Comparison of ENCODE assay signal across 25 cellular contexts in genomic region chr4:145044341-145044740, GRCh38. TPM values are rescaled to one million over a fixed set of nuclear protein-coding genes. Genes with fewer than 3 reads are reported as not detected.
A peak's percentile ranks its signal among the peaks of the same experiment; 100 is the strongest.
DNase-seq lines count a peak whose midpoint lies in the region; ATAC-seq, FAIRE-seq and TF ChIP-seq lines count a peak whose summit lies in the region.
"Had no signal": no experiment of that assay in that cellular context is flagged by ENCODE, and none has a peak within 500 bp of the region (broad histone marks: within the 10 kb centered on the region; RNA-seq: fewer than 3 reads in every experiment).

No MANE protein-coding gene starts in this region.

- H3K79me2 ChIP-seq in ACC112 (ENCODE audit: control insufficient read depth, insufficient read depth, low read length, unreplicated experiment) (peaks cover 3% of the 10 kb centered on the region), astrocyte (ENCODE audit: insufficient read depth, low read length) (peaks cover 13% of the 10 kb centered on the region)

- H3K9me3 ChIP-seq in astrocyte (ENCODE audit: insufficient read depth, low read depth, low read length) (no peaks in the 10 kb centered on the region), tibial nerve (no peaks in the 10 kb centered on the region)
- H3K9me3 ChIP-seq: adrenal gland; BLaER1 treated with 17β-estradiol and CSF1 and Interleukin-3, amounts not matched to agents 10 nM and 100 nM; Caco-2; lower lobe of right lung; MG63; prostate gland had no signal

- H3K36me3 ChIP-seq in ACC112 (ENCODE audit: insufficient read depth, low read length) = no peaks in the 10 kb centered on the region
- no peaks in the 10 kb centered on the region for H3K36me3 ChIP-seq in astrocyte (ENCODE audit: insufficient read depth, low read length)
- no peaks in the 10 kb centered on the region for H3K36me3 ChIP-seq in tibial nerve
- H3K36me3 ChIP-seq: adrenal gland, lower lobe of right lung, MG63, prostate gland had no signal

- peak overlapping the region; percentile 9; the same call in 1 of the 2 replicates for H3K4me3 ChIP-seq in ACC112 (ENCODE audit: low read depth, low read length)
- no peak overlapping the region for H3K4me3 ChIP-seq in astrocyte (ENCODE audit: insufficient read depth, low read depth, low read length)
- H3K4me3 ChIP-seq in tibial nerve = no peak overlapping the region
- H3K4me3 ChIP-seq: adrenal gland; BLaER1 treated with 17β-estradiol and CSF1 and Interleukin-3, amounts not matched to agents 10 nM and 100 nM; dorsolateral prefrontal cortex; lower lobe of right lung; MG63; prostate gland had no signal

- TF ChIP-seq CTCF in astrocyte (IDR thresholded peaks at IDR 0.05; ENCODE audit: insufficient read depth, low read depth, low read length) (no peak), tibial nerve (IDR thresholded peaks at IDR 0.05) (no peak)

- H3K27ac ChIP-seq in ACC112 (ENCODE audit: low read depth, low read length) (no peak overlapping the region), astrocyte (ENCODE audit: low read depth, low read length) (peak overlapping the region; percentile 63), tibial nerve (no peak overlapping the region)
- H3K27ac ChIP-seq: adrenal gland; BLaER1 treated with 17β-estradiol and CSF1 and Interleukin-3, amounts not matched to agents 10 nM and 100 nM; dorsolateral prefrontal cortex; lower lobe of right lung; prostate gland had no signal

- H3K9me3 Mint-ChIP-seq in astrocyte (ENCODE audit: unreplicated experiment) = no peaks in the 10 kb centered on the region
- H3K9me3 Mint-ChIP-seq: stimulated activated naive B cell treated with anti-CD40 and anti-IgM and Interleukin-4, amounts not matched to agents 10 μg/mL and 1 μg/mL and 100 μg/mL, for 72 hours had no signal

- H4K20me1 ChIP-seq in astrocyte (ENCODE audit: insufficient read depth, low read length) = no peaks in the 10 kb centered on the region

- no peak overlapping the region for H3K4me3 Mint-ChIP-seq in astrocyte (ENCODE audit: unreplicated experiment)
- H3K4me3 Mint-ChIP-seq: activated CD8-positive, alpha-beta T cell treated with anti-CD3 and anti-CD28 coated beads, Interleukin-2, amount 10 ng/mL, durations not matched to agents 7 days and 5 days; stimulated activated naive B cell treated with anti-CD40 and anti-IgM and Interleukin-4, amounts not matched to agents 10 μg/mL and 1 μg/mL and 100 μg/mL, for 72 hours had no signal

- no peak overlapping the region for H2AFZ ChIP-seq in ACC112 (ENCODE audit: low read length, unreplicated experiment)
- H2AFZ ChIP-seq in astrocyte (ENCODE audit: low read depth, low read length) = no peak overlapping the region

- WGBS in tibial nerve, 2 donors = 34 to 39% methylated on average over 3 of the region's 3 CpGs

- H3K9ac ChIP-seq in astrocyte (ENCODE audit: low read length) = peak overlapping the region; percentile 8
- H3K9ac ChIP-seq: BLaER1 treated with 17β-estradiol and CSF1 and Interleukin-3, amounts not matched to agents 10 nM and 100 nM had no signal

- H3K27ac Mint-ChIP-seq in astrocyte (ENCODE audit: unreplicated experiment) = peak overlapping the region; percentile 89
- H3K27ac Mint-ChIP-seq: activated CD8-positive, alpha-beta T cell treated with anti-CD3 and anti-CD28 coated beads, Interleukin-2, amount 10 ng/mL, durations not matched to agents 7 days and 5 days; stimulated activated naive B cell treated with anti-CD40 and anti-IgM and Interleukin-4, amounts not matched to agents 10 μg/mL and 1 μg/mL and 100 μg/mL, for 72 hours had no signal

- ATAC-seq in GM18517 (IDR thresholded peaks at IDR 0.05; ENCODE audit: unreplicated experiment) = no peak
- ATAC-seq in esophagus mucosa = no peak
- ATAC-seq: activated CD4-positive, CD25-positive, alpha-beta regulatory T cell treated with anti-CD3 and anti-CD28 coated beads, Interleukin-2, amount 50 U/mL, for 24 hours; activated CD8-positive, alpha-beta T cell treated with anti-CD3 and anti-CD28 coated beads, Interleukin-2, amount 10 ng/mL, durations not matched to agents 7 days and 5 days; lower lobe of right lung; stimulated activated naive B cell treated with anti-CD40 and anti-IgM and Interleukin-4, amounts not matched to agents 10 μg/mL and 1 μg/mL and 100 μg/mL, for 72 hours had no signal

- H3K4me1 ChIP-seq in ACC112 (ENCODE audit: control insufficient read depth, insufficient read depth, low read length, unreplicated experiment) (peaks cover 30% of the 10 kb centered on the region), astrocyte (ENCODE audit: insufficient read depth, low read length) (peaks cover 42% of the 10 kb centered on the region), tibial nerve (peaks cover 0 to 65% (median 5%) of the 10 kb centered on the region in 4 donors)
- H3K4me1 ChIP-seq: Caco-2, lower lobe of right lung, prostate gland had no signal

- peaks cover 11% of the 10 kb centered on the region for H3K36me3 Mint-ChIP-seq in astrocyte (ENCODE audit: low read depth, unreplicated experiment)

- H3K4me2 ChIP-seq in astrocyte (ENCODE audit: low read length) = peak overlapping the region; percentile 63
- H3K4me2 ChIP-seq: BLaER1 treated with 17β-estradiol and CSF1 and Interleukin-3, amounts not matched to agents 10 nM and 100 nM had no signal

- H3K27me3 Mint-ChIP-seq in astrocyte (ENCODE audit: low read depth, unreplicated experiment) = no peaks in the 10 kb centered on the region
- H3K27me3 Mint-ChIP-seq: stimulated activated naive B cell treated with anti-CD40 and anti-IgM and Interleukin-4, amounts not matched to agents 10 μg/mL and 1 μg/mL and 100 μg/mL, for 72 hours had no signal

- peaks cover 45% of the 10 kb centered on the region for H3K4me1 Mint-ChIP-seq in astrocyte (ENCODE audit: low read depth, unreplicated experiment)

- H3K27me3 ChIP-seq in ACC112 (ENCODE audit: insufficient read depth, low read length) (no peaks in the 10 kb centered on the region), astrocyte (ENCODE audit: insufficient read depth, low read length) (no peaks in the 10 kb centered on the region), tibial nerve (no peaks in the 10 kb centered on the region)
- H3K27me3 ChIP-seq: adrenal gland; BLaER1 treated with 17β-estradiol and CSF1 and Interleukin-3, amounts not matched to agents 10 nM and 100 nM; dorsolateral prefrontal cortex; MG63 had no signal

- no peak for TF ChIP-seq POLR2A in tibial nerve (IDR thresholded peaks at IDR 0.05)

- DNase-seq in HCEC 1CT (peak; percentile 15), astrocyte (ENCODE audit: low read depth) (peak; percentile 70), kidney glomerular epithelial cell (lab: John Stamatoyannopoulos, UW) (peak; percentile 43), tibial nerve (ENCODE audit: low spot score in 2 of 2) (no peak), superior temporal gyrus (ENCODE audit: extremely low spot score) (no peak)
- DNase-seq: activated CD8-positive, alpha-beta T cell treated with anti-CD3 and anti-CD28 coated beads, Interleukin-2, amount 10 ng/mL, durations not matched to agents 7 days and 5 days; activated gamma-delta T cell treated with Interleukin-2 at 50 U/mL for 16 hours; adrenal gland; Caco-2; DMS79 treated with DMSO at 0.1 percent for 48 hours; dorsolateral prefrontal cortex; foreskin fibroblast; lower lobe of right lung; MG63; NCI-H146; small intestine; stimulated activated CD4-positive, alpha-beta T cell treated with anti-CD3 and anti-CD28 coated beads, Interleukin-2, amount 100 ng/mL, for 48 hours; stimulated activated naive B cell treated with anti-CD40 and anti-IgM and Interleukin-4, amounts not matched to agents 10 μg/mL and 1 μg/mL and 100 μg/mL, for 72 hours had no signal

- no peak for TF ChIP-seq EP300 in tibial nerve (IDR thresholded peaks at IDR 0.05)

- FAIRE-seq in astrocyte (lab: Jason Lieb, UNC) = peak; percentile 23
- FAIRE-seq: keratinocyte had no signal

RNA-seq across cellular contexts. Expression of gene ANAPC10, which starts 53.7 kb away (rescaled TPM):
- total RNA-seq in astrocyte (19.5 and 21.0 TPM in 2 replicates), tibial nerve (10 to 100 TPM; 15.7 to 44.2 (median 21.9) TPM), esophagus mucosa (13.5 TPM)

RNA-seq across cellular contexts. Expression of gene ABCE1, which starts 53.8 kb away (rescaled TPM):
- total RNA-seq in astrocyte (70.7 and 81.1 TPM in 2 replicates), tibial nerve (10 to 100 TPM; 53.5 to 78.0 (median 64.7) TPM), esophagus mucosa (49.3 TPM)

Comparison
In these comparisons a context has a peak if more than half of its experiments do, and no peak if none do; other contexts are left out.
1. DNase-seq: peak in HCEC 1CT (single experiment), astrocyte (single experiment) and kidney glomerular epithelial cell (single experiment); none in tibial nerve (0 of 2) and superior temporal gyrus (single experiment).